Comparison of ENCODE assay signal across 19 cellular contexts in genomic region chr13:50277127-50277526, GRCh38.
A peak's percentile ranks its signal among the peaks of the same experiment; 100 is the strongest.
DNase-seq lines count a peak whose midpoint lies in the region; ATAC-seq and TF ChIP-seq lines count a peak whose summit lies in the region.
"Had no signal": no experiment of that assay in that cellular context is flagged by ENCODE, and none has a peak within 500 bp of the region (broad histone marks: within the 10 kb centered on the region; RNA-seq: fewer than 3 reads in every experiment).

No MANE protein-coding gene starts in this region.

- H3K4me3 ChIP-seq in breast epithelium: no peak overlapping the region
- H3K4me3 ChIP-seq in epithelial cell of esophagus (ENCODE audit: low read length): no peak overlapping the region
- H3K4me3 ChIP-seq in trophoblast cell (ENCODE audit: low read depth, low read length): peak overlapping the region; percentile 37
- H3K4me3 ChIP-seq: HAP-1 had no signal

- CTCF ChIA-PET in MCF 10A (lab: Yijun Ruan, JAX): no interaction called here

- no peak overlapping the region for H2BK12ac ChIP-seq in trophoblast cell (ENCODE audit: low read length)

- POLR2A ChIA-PET in MCF 10A (lab: Yijun Ruan, JAX): interaction anchor here (1.1 to 1.8 kb wide), 2 partner anchors 250 to 252 kb away, joined by 3 to 4 read pairs; no protein-coding TSS in a partner anchor

- H4K91ac ChIP-seq in trophoblast cell (ENCODE audit: low read depth, low read length): no peak overlapping the region

- H3K79me1 ChIP-seq in trophoblast cell (ENCODE audit: low read length): no peaks in the 10 kb centered on the region

- no peaks in the 10 kb centered on the region for H3K36me3 Mint-ChIP-seq in MCF 10A (ENCODE audit: insufficient read depth, unreplicated experiment)

- H3K27me3 ChIP-seq in breast epithelium (no peaks in the 10 kb centered on the region), trophoblast cell (ENCODE audit: insufficient read depth, low read length) (no peaks in the 10 kb centered on the region)

- H2BK5ac ChIP-seq in trophoblast cell (ENCODE audit: low read depth, low read length, poor library complexity): no peak overlapping the region

- no peaks in the 10 kb centered on the region for H3K4me1 ChIP-seq in breast epithelium
- H3K4me1 ChIP-seq in trophoblast cell (ENCODE audit: control insufficient read depth in 1 of 2, insufficient read depth in 2 of 2, low read length in 2 of 2): no peaks in the 10 kb centered on the region
- H3K4me1 ChIP-seq: Caco-2, HAP-1 had no signal

- no peak overlapping the region for H3K4ac ChIP-seq in trophoblast cell (ENCODE audit: low read depth, low read length)

- no peak overlapping the region for H2AFZ ChIP-seq in trophoblast cell (ENCODE audit: insufficient read depth, low read length, poor library complexity)

- DNase-seq in MCF 10A (ENCODE audit: unreplicated experiment) (peak; percentile 78), breast epithelium (ENCODE audit: low spot score in 2 of 2) (no peak), NCI-H460 (ENCODE audit: extremely low read depth, low read depth) (peak; percentile 44), epithelial cell of esophagus (ENCODE audit: low read depth) (peak; percentile 80), trophoblast cell (peak; percentile 47 to 58), mucosa of gallbladder (ENCODE audit: low spot score) (no peak), left cardiac atrium (no peak)
- DNase-seq: C1 segment of cervical spinal cord, Caco-2, DMS153, NCI-H1436, NCI-H2029, NCI-H2171, NCI-H446, Right ventricle myocardium superior had no signal

- no peaks in the 10 kb centered on the region for H3K9me3 ChIP-seq in breast epithelium
- peaks cover 3% of the 10 kb centered on the region for H3K9me3 ChIP-seq in trophoblast cell (ENCODE audit: insufficient read depth, low read depth, low read length)
- H3K9me3 ChIP-seq: HAP-1 had no signal

- no TSS peak for BruUV-seq in MCF 10A (replicated peaks; lab: Mats Ljungman, UMichigan)

- no peak overlapping the region for H3K4me3 Mint-ChIP-seq in MCF 10A (ENCODE audit: unreplicated experiment)
- H3K4me3 Mint-ChIP-seq: IgD-negative memory B cell had no signal

- H3K14ac ChIP-seq in trophoblast cell (ENCODE audit: low read length): no peak overlapping the region

- no peak overlapping the region for H3K23ac ChIP-seq in trophoblast cell (ENCODE audit: low read length)

- no peak overlapping the region for H3K4me2 ChIP-seq in trophoblast cell (ENCODE audit: low read length)

- intact Hi-C loops in MCF 10A (cut with micrococcal nuclease): no loop called here
- intact Hi-C loops in breast epithelium (cut with DNase I; ENCODE audit: low total_unique reads): no loop called here
- intact Hi-C loops in left cardiac atrium (cut with DNase I): no loop called here

- H3K4me1 Mint-ChIP-seq in MCF 10A (ENCODE audit: insufficient read depth, unreplicated experiment): peaks cover 12% of the 10 kb centered on the region

- no CpG with 5 or more reads among the region's 6 CpGs for WGBS in trophoblast cell (ENCODE audit: extremely low coverage, insufficient coverage, insufficient read length)

- H4K12ac ChIP-seq in trophoblast cell (ENCODE audit: low read depth, low read length): no peak overlapping the region

- H2AK5ac ChIP-seq in trophoblast cell (ENCODE audit: low read length): no peak overlapping the region

- peaks cover 8% of the 10 kb centered on the region for H3K9me3 Mint-ChIP-seq in MCF 10A (ENCODE audit: unreplicated experiment)

- H3K36me3 ChIP-seq in breast epithelium (no peaks in the 10 kb centered on the region), trophoblast cell (ENCODE audit: control insufficient read depth in 1 of 2, insufficient read depth in 2 of 2, low read length in 2 of 2) (no peaks in the 10 kb centered on the region)
- H3K36me3 ChIP-seq: HAP-1 had no signal

- no peak for TF ChIP-seq POLR2A in breast epithelium (IDR thresholded peaks at IDR 0.05)

- peak overlapping the region; percentile 1 for H3K27ac Mint-ChIP-seq in MCF 10A (ENCODE audit: low read depth, unreplicated experiment)
- H3K27ac Mint-ChIP-seq: IgD-negative memory B cell had no signal

- H3K18ac ChIP-seq in trophoblast cell (ENCODE audit: low read length): no peak overlapping the region

- H3K27me3 Mint-ChIP-seq in MCF 10A (ENCODE audit: insufficient read depth, unreplicated experiment): no peaks in the 10 kb centered on the region
- H3K27me3 Mint-ChIP-seq: IgD-negative memory B cell had no signal

- no peak overlapping the region for H2BK120ac ChIP-seq in trophoblast cell (ENCODE audit: insufficient read depth, low read length, poor library complexity)

- ATAC-seq in GM19397 (IDR thresholded peaks at IDR 0.05; ENCODE audit: unreplicated experiment) (no peak), left cardiac atrium (no peak)
- ATAC-seq: SK-N-SH treated with all-trans-retinoic acid at 6 μM for 48 hours had no signal

- H4K8ac ChIP-seq in trophoblast cell (ENCODE audit: low read depth, low read length): no peak overlapping the region

- H3K27ac ChIP-seq in breast epithelium (no peak overlapping the region), trophoblast cell (ENCODE audit: low read depth, low read length) (no peak overlapping the region)

- H3K9ac ChIP-seq in trophoblast cell (ENCODE audit: low read length): no peak overlapping the region

- no peak for TF ChIP-seq CTCF in MCF 10A (IDR thresholded peaks at IDR 0.05; ENCODE audit: unreplicated experiment)
- TF ChIP-seq CTCF in breast epithelium (IDR thresholded peaks at IDR 0.05): no peak
- TF ChIP-seq CTCF in epithelial cell of esophagus (IDR thresholded peaks at IDR 0.05; ENCODE audit: insufficient read depth, low read depth, low read length, missing control alignments): no peak

- no peaks in the 10 kb centered on the region for H3K79me2 ChIP-seq in trophoblast cell (ENCODE audit: control insufficient read depth, insufficient read depth, low read length, poor library complexity)

Comparison
In these comparisons a context has a peak if more than half of its experiments do, and no peak if none do; other contexts are left out.
1. DNase-seq: peak in MCF 10A (single experiment), NCI-H460 (single experiment), epithelial cell of esophagus (single experiment) and trophoblast cell (2 of 2); none in breast epithelium (0 of 2), mucosa of gallbladder (single experiment) and left cardiac atrium (single experiment).